31 cellular contexts compared by ENCODE assay signal in the genomic region with DNA sequence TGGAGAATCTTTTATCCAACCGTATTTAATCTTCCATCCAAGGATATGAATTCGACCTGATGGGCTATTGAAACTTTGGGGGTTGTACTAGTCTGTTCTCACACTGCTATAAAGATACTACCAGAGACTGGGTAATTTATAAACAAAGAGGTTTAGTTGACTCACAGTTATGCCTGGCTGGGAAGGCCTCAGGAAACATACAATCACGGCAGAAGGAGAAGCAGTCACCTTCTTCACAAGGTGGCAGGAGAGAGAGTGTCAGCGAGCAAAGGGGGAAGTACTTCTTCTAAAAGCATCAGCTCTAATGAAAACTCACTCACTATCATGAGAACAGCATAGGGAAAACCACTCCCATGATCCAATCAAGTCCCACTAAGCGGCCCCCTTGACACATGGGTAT. TPM values are rescaled to one million over a fixed set of nuclear protein-coding genes. Genes with fewer than 3 reads are reported as not detected.
"Had no signal": no experiment of that assay in that cellular context is flagged by ENCODE, and none has a peak within 500 bp of the region (broad histone marks: within the 10 kb centered on the region; RNA-seq: fewer than 3 reads in every experiment).

No MANE protein-coding gene starts in this region.

- DNase-seq: activated effector memory CD4-positive, alpha-beta T cell treated with anti-CD3 and anti-CD28 coated beads, Interleukin-2, amount 50 U/mL, for 16 hours; activated effector memory CD4-positive, alpha-beta T cell treated with Interleukin-2 at 50 U/mL for 16 hours; activated gamma-delta T cell; activated gamma-delta T cell treated with Interleukin-2 at 50 U/mL for 16 hours; activated naive CD4-positive, alpha-beta T cell; activated naive CD4-positive, alpha-beta T cell treated with anti-CD3 and anti-CD28 coated beads for 36 hours; activated naive CD4-positive, alpha-beta T cell treated with anti-CD3 and anti-CD28 coated beads, Interleukin-2, amount 10 ng/mL, durations not matched to agents 7 days and 5 days; activated naive CD4-positive, alpha-beta T cell treated with anti-CD3 and anti-CD28 coated beads, Interleukin-2, amount 50 U/mL, for 16 hours; activated naive CD4-positive, alpha-beta T cell treated with Interleukin-2 at 50 U/mL for 16 hours; activated naive CD8-positive, alpha-beta T cell treated with anti-CD3 and anti-CD28 coated beads for 36 hours; activated naive CD8-positive, alpha-beta T cell treated with anti-CD3 and anti-CD28 coated beads, Interleukin-2, amount 10 ng/mL, durations not matched to agents 7 days and 5 days; activated naive CD8-positive, alpha-beta T cell treated with anti-CD3 and anti-CD28 coated beads, Interleukin-2, amount 50 U/mL, for 24 hours; activated T-cell treated with anti-CD3 and anti-CD28 coated beads, Interleukin-2, amount 50 U/mL, for 1 hour; activated T-cell treated with anti-CD3 and anti-CD28 coated beads, Interleukin-2, amount 50 U/mL, for 24 hours; activated T-cell treated with anti-CD3 and anti-CD28 coated beads, Interleukin-2, amount 50 U/mL, for 4 hours; activated T-cell treated with anti-CD3 and anti-CD28 coated beads, Interleukin-2, amount 50 U/mL, for 48 hours; activated T-cell treated with anti-CD3 and anti-CD28 coated beads, Interleukin-2, amount 50 U/mL, for 72 hours; adrenal gland; amniotic stem cell; amygdala; anterior cingulate cortex; aorta; body of pancreas; brain microvascular endothelial cell; caudate nucleus; central memory CD4-positive, alpha-beta T cell; cerebellar nuclear complex had no signal

RNA-seq across cellular contexts. Expression of a gene that starts 43.8 kb away (rescaled TPM):
- total RNA-seq: activated T-helper 1 cell treated with anti-CD3 and anti-CD28 coated beads, Interleukin-12 subunit alpha, Interleukin-12 subunit beta, Interleukin-2, Interleukin-4 antibody, amounts not matched to agents 30 ng/mL and 10 ng/mL and 1 ng/mL, durations not matched to agents 14 hours and 24 hours and 36 hours had no signal

RNA-seq across cellular contexts. Expression of a gene that starts 47.6 kb away (rescaled TPM):
- total RNA-seq: activated naive CD4-positive, alpha-beta T cell treated with anti-CD3 and anti-CD28 coated beads for 36 hours; activated naive CD4-positive, alpha-beta T cell treated with anti-CD3 and anti-CD28 coated beads, Interleukin-2, amount 50 U/mL, for 72 hours; activated naive CD8-positive, alpha-beta T cell treated with anti-CD3 and anti-CD28 coated beads for 36 hours; activated naive CD8-positive, alpha-beta T cell treated with anti-CD3 and anti-CD28 coated beads, Interleukin-2, amount 10 ng/mL, durations not matched to agents 7 days and 5 days; activated T-cell treated with anti-CD3 and anti-CD28 coated beads, Interleukin-2, amount 50 U/mL, for 4 hours; activated T-cell treated with anti-CD3 and anti-CD28 coated beads, Interleukin-2, amount 50 U/mL, for 72 hours; activated T-helper 1 cell treated with anti-CD3 and anti-CD28 coated beads, Interleukin-12 subunit alpha, Interleukin-12 subunit beta, Interleukin-2, Interleukin-4 antibody, amounts not matched to agents 30 ng/mL and 10 ng/mL and 1 ng/mL, durations not matched to agents 14 hours and 24 hours and 36 hours; activated T-helper 17 cell treated with anti-CD3 and anti-CD28 coated beads, Interleukin-2, amount 50 U/mL, for 72 hours; activated T-helper 2 cell treated with anti-CD3 and anti-CD28 coated beads, Interferon-gamma antibody, Interleukin-2, Interleukin-4, amounts not matched to agents 10 μg/mL and 5 μg/mL and 100 μg/mL, durations not matched to agents 14 hours and 24 hours and 36 hours had no signal
